ENCODE assay signal across 10 cellular contexts in genomic region chr16:55253987-55254386, GRCh38.
ATAC-seq and TF ChIP-seq lines count a peak whose summit lies in the region.
"Had no signal": no experiment of that assay in that cellular context is flagged by ENCODE, and none has a peak within 500 bp of the region (broad histone marks: within the 10 kb centered on the region; RNA-seq: fewer than 3 reads in every experiment).

No MANE protein-coding gene starts in this region.

- CTCF ChIA-PET in HEK293 (lab: Yijun Ruan, JAX) = no interaction called here

- no peaks in the 10 kb centered on the region for H3K9me3 ChIP-seq in HEK293 (ENCODE audit: control insufficient read depth, insufficient read depth, low read depth, low read length)
- H3K9me3 ChIP-seq: A549, BE2C had no signal

- ATAC-seq in HG03025 (IDR thresholded peaks at IDR 0.05; ENCODE audit: low FRiP score, unreplicated experiment) = no peak
- ATAC-seq: A549; CD8-positive, alpha-beta T cell had no signal

- H3K27ac ChIP-seq in HEK293 (ENCODE audit: extremely low read depth, low read depth, low read length) = no peak overlapping the region
- H3K27ac ChIP-seq: 22Rv1; A549; BLaER1; BLaER1 treated with 17β-estradiol and CSF1 and Interleukin-3, amounts not matched to agents 10 nM and 100 nM; C4-2B had no signal

- no peak overlapping the region for H3K4me3 ChIP-seq in HEK293 (ENCODE audit: low read depth, low read length)
- H3K4me3 ChIP-seq: A549; BLaER1; BLaER1 treated with 17β-estradiol and CSF1 and Interleukin-3, amounts not matched to agents 10 nM and 100 nM had no signal

- no peak for TF ChIP-seq CTCF in HEK293 (tag by site-specific recombination; IDR thresholded peaks at IDR 0.05)

- no peaks in the 10 kb centered on the region for H3K4me1 ChIP-seq in HEK293 (ENCODE audit: control insufficient read depth, insufficient read depth, low read length)
- H3K4me1 ChIP-seq: A549, Caco-2 had no signal

- POLR2A ChIA-PET in HEK293 (lab: Yijun Ruan, JAX) = no interaction called here

- H3K36me3 ChIP-seq in HEK293 (ENCODE audit: control insufficient read depth in 2 of 2, insufficient read depth in 1 of 2, low read length in 2 of 2) = no peaks in the 10 kb centered on the region
- H3K36me3 ChIP-seq: BE2C; BLaER1; BLaER1 treated with 17β-estradiol and CSF1 and Interleukin-3, amounts not matched to agents 10 nM and 100 nM had no signal

TF ChIP-seq in HEK293, 187 proteins besides CTCF, POLR2A, EP300 and RAD21:
- TF ChIP-seq ZBTB44 (tag by site-specific recombination; IDR thresholded peaks at IDR 0.05) = no peak
- TF ChIP-seq ZNF513 (tag by site-specific recombination; IDR thresholded peaks at IDR 0.05) = no peak
- TF ChIP-seq OSR2 (tag by site-specific recombination; IDR thresholded peaks at IDR 0.05) = no peak
- peak; percentile 97 for TF ChIP-seq ZNF529 (tag by site-specific recombination; IDR thresholded peaks at IDR 0.05; ENCODE audit: insufficient replicate concordance)
- no peak for TF ChIP-seq YY1 (tag by site-specific recombination; IDR thresholded peaks at IDR 0.05)
- no peak for TF ChIP-seq WT1 (tag by site-specific recombination; IDR thresholded peaks at IDR 0.05)
- TF ChIP-seq ZNF830 (tag by site-specific recombination; IDR thresholded peaks at IDR 0.05; ENCODE audit: low read depth) = no peak
- no peak for TF ChIP-seq ZNF354C (tag by site-specific recombination; IDR thresholded peaks at IDR 0.05; ENCODE audit: borderline replicate concordance, low read depth)
- TF ChIP-seq GFI1B (tag by site-specific recombination; IDR thresholded peaks at IDR 0.05) = no peak
